Comparison of ENCODE assay signal across 12 cellular contexts in genomic region chr1:31574749-31575372, GRCh38. TPM values are rescaled to one million over a fixed set of nuclear protein-coding genes. Genes with fewer than 3 reads are reported as not detected.
DNase-seq lines count a peak whose midpoint lies in the region; ATAC-seq and TF ChIP-seq lines count a peak whose summit lies in the region.
"Had no signal": no experiment of that assay in that cellular context is flagged by ENCODE, and none has a peak within 500 bp of the region (broad histone marks: within the 10 kb centered on the region; RNA-seq: fewer than 3 reads in every experiment).

No MANE protein-coding gene starts in this region.

- H3K36me3 ChIP-seq in heart left ventricle: peaks cover 0 to 6% (median 0%) of the 10 kb centered on the region in 9 donors
- H3K36me3 ChIP-seq in colonic mucosa: no peaks in the 10 kb centered on the region
- no peaks in the 10 kb centered on the region for H3K36me3 ChIP-seq in muscle layer of duodenum (ENCODE audit: control insufficient read depth in 1 of 2, insufficient read depth in 2 of 2, low read length in 2 of 2)
- no peaks in the 10 kb centered on the region for H3K36me3 ChIP-seq in upper lobe of right lung

- peak overlapping the region in 2 of 12 donors; percentile 9 to 89 for H3K4me3 ChIP-seq in heart left ventricle
- H3K4me3 ChIP-seq in colonic mucosa: no peak overlapping the region
- peak overlapping the region in 1 of 2 donors; percentile 16 for H3K4me3 ChIP-seq in muscle layer of duodenum (ENCODE audit: low read depth in 1 of 2, low read length in 2 of 2)
- H3K4me3 ChIP-seq in upper lobe of right lung: no peak overlapping the region

- DNase-seq in heart left ventricle (no peak), left cardiac atrium (no peak), colonic mucosa (peak; percentile 22), upper lobe of right lung (no peak), C1 segment of cervical spinal cord (lab: John Stamatoyannopoulos, UW) (no peak), GM20000 (ENCODE audit: low spot score) (no peak)
- DNase-seq: H9; NCI-H748 treated with DMSO at 0.1 percent for 48 hours; stimulated activated naive CD4-positive, alpha-beta T cell had no signal

- H3K9me3 ChIP-seq in heart left ventricle: no peaks in the 10 kb centered on the region
- no peaks in the 10 kb centered on the region for H3K9me3 ChIP-seq in colonic mucosa
- no peaks in the 10 kb centered on the region for H3K9me3 ChIP-seq in muscle layer of duodenum (ENCODE audit: control insufficient read depth in 1 of 2, low read length in 2 of 2)
- H3K9me3 ChIP-seq in upper lobe of right lung: no peaks in the 10 kb centered on the region

- peak overlapping the region; percentile 94 to 99 for H3K9ac ChIP-seq in colonic mucosa (ENCODE audit: low read depth in 2 of 2, low read length in 2 of 2)

- peaks cover 15 to 56% (median 43%) of the 10 kb centered on the region in 12 donors for H3K4me1 ChIP-seq in heart left ventricle
- H3K4me1 ChIP-seq in colonic mucosa: peaks cover 6% of the 10 kb centered on the region
- H3K4me1 ChIP-seq in muscle layer of duodenum (ENCODE audit: control insufficient read depth in 1 of 2, insufficient read depth in 2 of 2, low read length in 2 of 2): peaks cover 6 to 37% of the 10 kb centered on the region in 2 donors
- peaks cover 44% of the 10 kb centered on the region for H3K4me1 ChIP-seq in upper lobe of right lung

- TF ChIP-seq CTCF in heart left ventricle (IDR thresholded peaks at IDR 0.05): no peak
- TF ChIP-seq CTCF in colonic mucosa (IDR thresholded peaks at IDR 0.05): no peak
- no peak for TF ChIP-seq CTCF in upper lobe of right lung (IDR thresholded peaks at IDR 0.05)
- no peak for TF ChIP-seq CTCF in GM20000 (IDR thresholded peaks at IDR 0.05; ENCODE audit: extremely low read depth, missing control alignments)

- no peak for TF ChIP-seq POLR2A in heart left ventricle (IDR thresholded peaks at IDR 0.05)

- intact Hi-C loops in heart left ventricle (cut with DNase I) (loop anchor here in 2 of 10 donors (2.0 to 5.0 kb wide), 2 partner anchors 14 to 212 kb away; no protein-coding TSS in a partner anchor), left cardiac atrium (cut with DNase I) (no loop called here), colonic mucosa (cut with DNase I) (no loop called here), upper lobe of right lung (cut with DNase I) (no loop called here)

- 48 to 54% (median 53%) methylated on average over 9 to 10 of the region's 10 CpGs for WGBS in heart left ventricle, 4 donors

- ATAC-seq in heart left ventricle: no peak
- ATAC-seq in left cardiac atrium: no peak
- no peak for ATAC-seq in upper lobe of right lung
- ATAC-seq in GM21786 (IDR thresholded peaks at IDR 0.05; ENCODE audit: unreplicated experiment): no peak

- H3K27me3 ChIP-seq in heart left ventricle (no peaks in the 10 kb centered on the region), colonic mucosa (no peaks in the 10 kb centered on the region), muscle layer of duodenum (ENCODE audit: low read depth, low read length) (no peaks in the 10 kb centered on the region), upper lobe of right lung (no peaks in the 10 kb centered on the region)

- H3K27ac ChIP-seq in heart left ventricle (peak overlapping the region; percentile 33 to 99 (median 94)), colonic mucosa (peak overlapping the region; percentile 88), muscle layer of duodenum (ENCODE audit: low read length) (peak overlapping the region; percentile 98), upper lobe of right lung (peak overlapping the region; percentile 76)

RNA-seq across cellular contexts. Expression of gene TINAGL1, which starts 1.5 kb away (rescaled TPM):
- total RNA-seq in heart left ventricle (100 to 1,000 TPM; 136 to 697 (median 199) TPM), left cardiac atrium (100 to 1,000 TPM; 128 to 175 TPM), colonic mucosa (100 to 1,000 TPM; 116 to 130 TPM), upper lobe of right lung (154 TPM)
- 100 to 1,000 TPM; 263 to 354 TPM for polyA plus RNA-seq in heart left ventricle
- total RNA-seq: A673 had no signal

RNA-seq across cellular contexts. Expression of gene HCRTR1, which starts 42.6 kb away (rescaled TPM):
- total RNA-seq in heart left ventricle (under 1 TPM in 5 of 9 donors, not detected in 4; 0.21 to 0.82 (median 0.30) TPM), left cardiac atrium (under 1 TPM; 0.42 to 0.44 TPM), colonic mucosa (not detected), upper lobe of right lung (not detected)
- polyA plus RNA-seq in heart left ventricle: under 1 TPM; 0.24 to 0.50 TPM
- total RNA-seq: A673, H9 had no signal
